In genomic region chr1:220315070-220315839, GRCh38 we compare ENCODE assay signal across 15 cellular contexts.
"Had no signal": no experiment of that assay in that cellular context is flagged by ENCODE, and none has a peak within 500 bp of the region (broad histone marks: within the 10 kb centered on the region; RNA-seq: fewer than 3 reads in every experiment).

No MANE protein-coding gene starts in this region.

- H3K27me3 ChIP-seq: testis had no signal

- H3K9me3 ChIP-seq: testis had no signal

- H3K4me1 ChIP-seq: testis had no signal

- ATAC-seq: activated CD8-positive, alpha-beta T cell treated with anti-CD3 and anti-CD28 coated beads, Interleukin-2, amount 10 ng/mL, durations not matched to agents 7 days and 5 days; activated naive CD8-positive, alpha-beta T cell treated with anti-CD3 and anti-CD28 coated beads, Interleukin-2, amount 50 U/mL, for 24 hours; stimulated activated memory B cell treated with anti-CD40 and anti-IgM and Interleukin-4, amounts not matched to agents 10 μg/mL and 1 μg/mL and 100 μg/mL, for 72 hours had no signal

- H3K4me3 ChIP-seq: testis had no signal

- H3K27ac ChIP-seq: testis had no signal

- DNase-seq: activated CD4-positive, alpha-beta T cell treated with anti-CD3 and anti-CD28 coated beads for 1 hour; activated CD4-positive, alpha-beta T cell treated with anti-CD3 and anti-CD28 coated beads, Interleukin-2, amount 50 U/mL, for 1 hour; activated CD8-positive, alpha-beta T cell treated with anti-CD3 and anti-CD28 coated beads, Interleukin-2, amount 10 ng/mL, durations not matched to agents 7 days and 5 days; activated gamma-delta T cell; activated naive CD4-positive, alpha-beta T cell treated with anti-CD3 and anti-CD28 coated beads, Interleukin-2, amount 50 U/mL, for 16 hours; activated naive CD8-positive, alpha-beta T cell treated with anti-CD3 and anti-CD28 coated beads, Interleukin-2, amount 50 U/mL, for 24 hours; caudate nucleus; effector CD4-positive, alpha-beta T cell; kidney; retina; stimulated activated CD4-positive, alpha-beta T cell treated with anti-CD3 and anti-CD28 coated beads, Interleukin-12 subunit alpha, Interleukin-12 subunit beta, amount 100 ng/mL, for 4 hours; stimulated activated CD4-positive, alpha-beta T cell treated with anti-CD3 and anti-CD28 coated beads, Interleukin-1b, Interleukin-23, amount 100 ng/mL, for 48 hours; T-helper 9 cell; testis had no signal
